ENCODE assay signal across 8 cellular contexts in the genomic region with DNA sequence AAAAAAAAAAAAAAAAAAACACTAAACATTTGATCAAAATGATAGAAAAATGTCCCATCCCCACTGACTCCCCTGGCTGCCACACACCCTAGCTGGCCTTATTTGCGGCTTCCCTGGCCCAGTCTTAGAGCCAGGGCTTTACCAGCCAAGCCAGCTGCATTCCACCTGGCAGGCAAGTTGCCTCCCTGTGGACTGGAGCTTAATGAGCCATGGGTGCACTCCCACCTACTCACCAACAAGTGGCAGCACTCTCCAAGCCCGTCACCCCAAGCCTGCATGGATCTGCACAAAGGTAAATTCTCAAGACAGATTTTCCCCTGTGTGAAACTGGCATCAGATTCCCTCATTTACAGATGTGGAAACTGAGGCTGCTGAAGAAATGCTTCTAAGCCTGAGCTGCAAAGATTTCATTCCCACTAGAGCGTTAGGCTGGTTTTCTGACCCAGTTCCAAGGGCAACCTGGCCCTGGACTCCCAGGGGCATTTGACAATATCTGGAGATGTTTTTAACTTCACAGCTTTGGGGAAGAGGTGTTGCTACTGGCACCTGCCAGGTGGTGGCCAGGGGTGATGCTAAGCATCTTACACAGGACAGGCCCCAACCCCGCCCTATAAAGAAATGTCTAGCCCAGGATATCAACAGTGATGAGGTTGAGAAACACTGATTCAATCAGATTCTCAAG. TPM values are rescaled to one million over a fixed set of nuclear protein-coding genes. Genes with fewer than 3 reads are reported as not detected.
DNase-seq lines count a peak whose midpoint lies in the region; ATAC-seq, FAIRE-seq and TF ChIP-seq lines count a peak whose summit lies in the region.

No MANE protein-coding gene starts in this region.

- peak; percentile 84 for DNase-seq in Daoy (ENCODE audit: low read depth)
- peak; percentile 91 for DNase-seq in H7
- peak; percentile 40 for DNase-seq in NCI-H1694 treated with DMSO at 0.1 percent for 48 hours (lab: John Stamatoyannopoulos, UW)
- DNase-seq in T-helper 9 cell, result peak; percentile 28
- peak; percentile 65 for DNase-seq in bronchial epithelial cell (ENCODE audit: low read depth)
- no peak for DNase-seq in lower lobe of right lung
- DNase-seq in mesenteric fat pad (ENCODE audit: low spot score), result no peak

- no peaks in the 10 kb centered on the region for H3K36me3 ChIP-seq in H7 (replicated peaks; ENCODE audit: control insufficient read depth, insufficient read depth, low read length)
- H3K36me3 ChIP-seq in bronchial epithelial cell (ENCODE audit: control insufficient read depth, insufficient read depth, low read length), result no peaks in the 10 kb centered on the region
- no peaks in the 10 kb centered on the region for H3K36me3 ChIP-seq in lower lobe of right lung

- TF ChIP-seq CTCF in bronchial epithelial cell (IDR thresholded peaks at IDR 0.05; ENCODE audit: insufficient read depth, low read length, severe bottlenecking) (peak; percentile 73), lower lobe of right lung (IDR thresholded peaks at IDR 0.05) (peak; percentile 37)

- H3K4me1 ChIP-seq in lower lobe of right lung, result no peaks in the 10 kb centered on the region

- H3K27me3 ChIP-seq in H7 (ENCODE audit: control insufficient read depth, insufficient read depth, low read length) (no peaks in the 10 kb centered on the region), bronchial epithelial cell (ENCODE audit: control insufficient read depth, insufficient read depth, low read length) (no peaks in the 10 kb centered on the region), lower lobe of right lung (ENCODE audit: low read depth) (peaks cover 3% of the 10 kb centered on the region)

- no peak overlapping the region for H3K27ac ChIP-seq in lower lobe of right lung

- FAIRE-seq in bronchial epithelial cell (lab: Jason Lieb, UNC), result no peak

- intact Hi-C loops in lower lobe of right lung (cut with DNase I), result no loop called here

- ATAC-seq in lower lobe of right lung (peak in 1 of 2 donors; percentile 55), GM19023 (IDR thresholded peaks at IDR 0.05; ENCODE audit: unreplicated experiment) (no peak)

- H3K4me3 ChIP-seq in H7 (ENCODE audit: insufficient read depth, low read depth, low read length) (no peak overlapping the region), bronchial epithelial cell (ENCODE audit: low read depth, low read length) (no peak overlapping the region), lower lobe of right lung (no peak overlapping the region)

- no peaks in the 10 kb centered on the region for H3K9me3 ChIP-seq in lower lobe of right lung

RNA-seq across cellular contexts. Expression of gene VDAC1, which starts 21.9 kb away (rescaled TPM):
- 474 and 499 TPM in 2 replicates for total RNA-seq in Daoy (2014; rRNA removed; shearing (Covaris generic))
- total RNA-seq in H7 (2014; rRNA removed; shearing (Covaris generic)), result 368 and 419 TPM in 2 replicates
- total RNA-seq in bronchial epithelial cell (328 and 489 TPM in 2 replicates), lower lobe of right lung (125 TPM), mesenteric fat pad (165 TPM)

RNA-seq across cellular contexts. Expression of gene C5orf15, which starts 58.2 kb away (rescaled TPM):
- total RNA-seq in Daoy (2014; rRNA removed; shearing (Covaris generic)), result 62.3 and 66.9 TPM in 2 replicates
- total RNA-seq in H7 (2014; rRNA removed; shearing (Covaris generic)), result 48.7 and 55.5 TPM in 2 replicates
- total RNA-seq in bronchial epithelial cell (20.8 and 27.0 TPM in 2 replicates), lower lobe of right lung (31.1 TPM), mesenteric fat pad (29.7 TPM)

Comparison
In these comparisons a context has a peak if more than half of its experiments do, and no peak if none do; other contexts are left out.
1. DNase-seq: peak in Daoy (single experiment), H7 (single experiment), NCI-H1694 treated with DMSO at 0.1 percent for 48 hours (single experiment), T-helper 9 cell (single experiment) and bronchial epithelial cell (single experiment); none in lower lobe of right lung (single experiment) and mesenteric fat pad (single experiment).